Comparison of ENCODE assay signal across 1 cellular context in genomic region chr22:21394613-21395012, GRCh38. TPM values are rescaled to one million over a fixed set of nuclear protein-coding genes. Genes with fewer than 3 reads are reported as not detected.
"Had no signal": no experiment of that assay in that cellular context is flagged by ENCODE, and none has a peak within 500 bp of the region (broad histone marks: within the 10 kb centered on the region; RNA-seq: fewer than 3 reads in every experiment).

No MANE protein-coding gene starts in this region.

RNA-seq across cellular contexts. Expression of gene RIMBP3B, which starts 11.1 kb away (rescaled TPM):
- total RNA-seq: MCF 10A had no signal
